1 cellular context compared by ENCODE assay signal in genomic region chrX:14029425-14030247, GRCh38.
TF ChIP-seq lines count a peak whose summit lies in the region.

Gene GEMIN8 (minus strand): TSS chrX:14029892. CDS start chrX:14021478, 8,414 bp downstream.

TF ChIP-seq in K562, 482 proteins besides CTCF, POLR2A, EP300 and RAD21 (continued from another document and continues in another):
- peak; percentile 96 for TF ChIP-seq ZBTB40 (IDR thresholded peaks at IDR 0.05)
- TF ChIP-seq ZBTB40 (CRISPR knock-in tag; IDR thresholded peaks at IDR 0.05): no peak
- no peak for TF ChIP-seq WHSC1 (IDR thresholded peaks at IDR 0.05; ENCODE audit: low read length)
- no peak for TF ChIP-seq THRAP3 (IDR thresholded peaks at IDR 0.05; ENCODE audit: borderline replicate concordance)
- peak; percentile 71; the same call in 1 of the 2 replicates for TF ChIP-seq RB1 (IDR thresholded peaks at IDR 0.05; ENCODE audit: low read depth)
- TF ChIP-seq FOXP1 (CRISPR knock-in tag; IDR thresholded peaks at IDR 0.05): no peak
- no peak for TF ChIP-seq DNMT1 (IDR thresholded peaks at IDR 0.05)
- no peak for TF ChIP-seq PHB (CRISPR knock-in tag; IDR thresholded peaks at IDR 0.05)
- TF ChIP-seq POLR2B (IDR thresholded peaks at IDR 0.05; ENCODE audit: low read depth, partially characterized antibody): peak; percentile 37
- TF ChIP-seq ZNF583 (CRISPR knock-in tag; IDR thresholded peaks at IDR 0.05): no peak
- no peak for TF ChIP-seq ZNF184 (CRISPR knock-in tag; IDR thresholded peaks at IDR 0.05)
- TF ChIP-seq MCM5 (IDR thresholded peaks at IDR 0.05; ENCODE audit: low read depth): no peak
- TF ChIP-seq U2AF2 (optimal IDR thresholded peaks at IDR 0.05; ENCODE audit: low read depth, low read length): no peak
- TF ChIP-seq CHD2 (IDR thresholded peaks at IDR 0.05; ENCODE audit: low read depth, low read length): peak; percentile 59
- TF ChIP-seq ZHX1 (conservative IDR thresholded peaks at IDR 0.05; ENCODE audit: low read length): no peak
- no peak for TF ChIP-seq FOXP4 (CRISPR knock-in tag; IDR thresholded peaks at IDR 0.05; ENCODE audit: borderline replicate concordance)
- peak; percentile 42; the same call in 1 of the 2 replicates for TF ChIP-seq CTBP1 (IDR thresholded peaks at IDR 0.05; ENCODE audit: borderline replicate concordance)
- no peak for TF ChIP-seq XRCC3 (IDR thresholded peaks at IDR 0.05)
- TF ChIP-seq ZBTB7A (IDR thresholded peaks at IDR 0.05; ENCODE audit: borderline replicate concordance, control insufficient read depth, low read depth, low read length): peak; percentile 69; the same call in 1 of the 2 replicates
- TF ChIP-seq THAP7 (CRISPR knock-in tag; IDR thresholded peaks at IDR 0.05): no peak
- no peak for TF ChIP-seq ZNF124 (CRISPR knock-in tag; IDR thresholded peaks at IDR 0.05)
- TF ChIP-seq CBFA2T3 (IDR thresholded peaks at IDR 0.05): peak; percentile 77
- no peak for TF ChIP-seq OTX1 (CRISPR knock-in tag; IDR thresholded peaks at IDR 0.05)
- TF ChIP-seq ZNF668 (CRISPR knock-in tag; IDR thresholded peaks at IDR 0.05): no peak
- 0 out of 2 replicates have a peak, but pooled peaks have one; percentile 28 for TF ChIP-seq NR2C2 (CRISPR knock-in tag; IDR thresholded peaks at IDR 0.05)
- peak; percentile 81 for TF ChIP-seq NR2C2 (tag; IDR thresholded peaks at IDR 0.05)
- TF ChIP-seq ZFP36 (IDR thresholded peaks at IDR 0.05; ENCODE audit: low read depth, low read length, partially characterized antibody): no peak
- no peak for TF ChIP-seq NFE2 (IDR thresholded peaks at IDR 0.05; ENCODE audit: low read depth)
- TF ChIP-seq RERE (CRISPR knock-in tag; IDR thresholded peaks at IDR 0.05; ENCODE audit: borderline replicate concordance): no peak
- peak; percentile 71 for TF ChIP-seq NCOR1 (IDR thresholded peaks at IDR 0.05)
- TF ChIP-seq TAL1 (IDR thresholded peaks at IDR 0.05): peak; percentile 44
- no peak for TF ChIP-seq ZSCAN32 (CRISPR knock-in tag; IDR thresholded peaks at IDR 0.05)
